ENCODE assay signal across 22 cellular contexts in the genomic region with DNA sequence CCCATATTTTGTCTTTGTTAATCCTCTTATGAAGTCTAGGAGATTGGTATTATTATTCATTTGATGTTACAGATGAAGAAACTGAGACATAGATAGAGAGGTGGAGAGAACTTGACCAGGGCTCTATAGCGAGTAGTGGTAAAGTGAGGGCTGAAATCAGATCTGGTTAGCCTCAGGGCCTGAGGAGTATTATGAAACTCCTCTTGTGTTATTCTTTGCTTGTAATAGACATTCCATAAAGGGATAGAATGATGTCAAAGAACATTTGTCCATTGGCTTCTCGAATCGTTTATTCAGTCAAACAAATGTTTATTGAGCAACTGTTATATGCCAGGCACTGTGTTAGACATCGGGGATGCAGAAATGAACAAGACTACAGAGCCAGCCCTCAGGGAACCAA. TPM values are rescaled to one million over a fixed set of nuclear protein-coding genes. Genes with fewer than 3 reads are reported as not detected.
DNase-seq lines count a peak whose midpoint lies in the region; ATAC-seq, FAIRE-seq and TF ChIP-seq lines count a peak whose summit lies in the region.
"Had no signal": no experiment of that assay in that cellular context is flagged by ENCODE, and none has a peak within 500 bp of the region (broad histone marks: within the 10 kb centered on the region; RNA-seq: fewer than 3 reads in every experiment).

A gene with protein sequence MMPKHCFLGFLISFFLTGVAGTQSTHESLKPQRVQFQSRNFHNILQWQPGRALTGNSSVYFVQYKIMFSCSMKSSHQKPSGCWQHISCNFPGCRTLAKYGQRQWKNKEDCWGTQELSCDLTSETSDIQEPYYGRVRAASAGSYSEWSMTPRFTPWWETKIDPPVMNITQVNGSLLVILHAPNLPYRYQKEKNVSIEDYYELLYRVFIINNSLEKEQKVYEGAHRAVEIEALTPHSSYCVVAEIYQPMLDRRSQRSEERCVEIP (minus strand): TSS at position 144 of the 400 bp plus-strand sequence. CDS start 11,895 bp downstream, outside the sequence.

- no peaks in the 10 kb centered on the region for H4K20me1 ChIP-seq in H1 (replicated peaks in 1 of 2; ENCODE audit: control insufficient read depth in 1 of 2, insufficient read depth in 2 of 2, low read length in 2 of 2)

- H3K4me3 ChIP-seq in HUES48 (ENCODE audit: low read depth, low read length) (0 out of 2 replicates have a peak within 1 kb of the TSS, but pooled peaks have one; percentile 2), H1 (ENCODE audit: extremely low read depth in 1 of 4, insufficient read depth in 2 of 4, low read depth in 3 of 4, low read length in 4 of 4) (no peak within 1 kb of the TSS), trophoblast cell (ENCODE audit: low read depth, low read length) (no peak within 1 kb of the TSS)

- H3K4me1 Mint-ChIP-seq in activated B cell treated with CpG ODN at 0.5 μM for 24 hours = peaks cover 86% of the 10 kb centered on the region

- no peak for TF ChIP-seq CTCF in activated B cell treated with CpG ODN at 0.5 μM for 24 hours (IDR thresholded peaks at IDR 0.05)
- TF ChIP-seq CTCF in H1 (IDR thresholded peaks at IDR 0.05; ENCODE audit: control extremely low read depth in 1 of 3, insufficient read depth in 1 of 3, low read depth in 1 of 3, low read length in 3 of 3) = no peak

- peak within 1 kb of the TSS; percentile 63 for H3K4me3 Mint-ChIP-seq in activated B cell treated with CpG ODN at 0.5 μM for 24 hours
- H3K4me3 Mint-ChIP-seq: CD14-positive monocyte had no signal

- H4K5ac ChIP-seq in H1 (ENCODE audit: insufficient read length, low read depth, low read length) = no peak within 1 kb of the TSS

- no peaks in the 10 kb centered on the region for H3K36me3 Mint-ChIP-seq in activated B cell treated with CpG ODN at 0.5 μM for 24 hours (ENCODE audit: low read depth)

- 96% methylated on average over 4 of the region's 4 CpGs; no CpG with 5 or more reads in 1 of the 2 experiments for WGBS in H1 (ENCODE audit: extremely low coverage in 1 of 2, insufficient coverage in 1 of 2, insufficient read length in 1 of 2, insufficient replicate concordance in 2 of 2, low coverage in 1 of 2, low lambda C conversion rate in 2 of 2, missing lambda C conversion rate in 1 of 2), 2 experiments
- no CpG with 5 or more reads among the region's 4 CpGs for WGBS in trophoblast cell (ENCODE audit: extremely low coverage, insufficient coverage, insufficient read length)

- H3K27me3 Mint-ChIP-seq in activated B cell treated with CpG ODN at 0.5 μM for 24 hours = no peaks in the 10 kb centered on the region

- no peak for TF ChIP-seq EP300 in H1 (IDR thresholded peaks at IDR 0.05; ENCODE audit: borderline replicate concordance in 1 of 2, low read depth in 2 of 2, low read length in 2 of 2)

- DNase-seq in activated B cell treated with CpG ODN at 0.5 μM for 24 hours (no peak), H1 (ENCODE audit: low read depth in 1 of 2, low spot score in 2 of 2) (no peak), trophoblast cell (peak; percentile 66 to 88), AG08395 (ENCODE audit: low spot score) (no peak), NCI-H1105 (lab: John Stamatoyannopoulos, UW) (no peak), left colon (no peak)
- DNase-seq: ACHN, AML-193, DMS79 treated with DMSO at 0.1 percent for 48 hours, NCI-H1417 treated with DMSO at 0.1 percent for 48 hours, NCI-H187 treated with DMSO at 0.1 percent for 48 hours, NCI-H226, NCI-H524, NCI-H82, RPMI8226, SIG-M5 had no signal

- H3K79me2 ChIP-seq in H1 (ENCODE audit: control insufficient read depth in 1 of 2, insufficient read depth in 2 of 2, low read length in 2 of 2) (no peaks in the 10 kb centered on the region), trophoblast cell (ENCODE audit: control insufficient read depth, insufficient read depth, low read length, poor library complexity) (no peaks in the 10 kb centered on the region)

- H3K79me1 ChIP-seq in H1 (ENCODE audit: low read depth, low read length) (no peaks in the 10 kb centered on the region), trophoblast cell (ENCODE audit: low read length) (peaks cover 1% of the 10 kb centered on the region)

- H3K23ac ChIP-seq in H1 (ENCODE audit: insufficient read length) (no peak within 1 kb of the TSS), trophoblast cell (ENCODE audit: low read length) (no peak within 1 kb of the TSS)

- CTCF ChIA-PET in activated B cell treated with CpG ODN at 0.5 μM for 24 hours (lab: Charles Lee) (interaction anchor here (1.0 to 2.4 kb wide), 2 partner anchors 67 to 79 kb away, joined by 3 to 10 read pairs; no protein-coding TSS in a partner anchor), H1 (lab: Charles Lee; ENCODE audit: partially characterized antibody) (no interaction called here)

- no peak within 1 kb of the TSS for H3K4ac ChIP-seq in H1 (replicated peaks; ENCODE audit: insufficient read length, low read depth, low read length)
- H3K4ac ChIP-seq in trophoblast cell (ENCODE audit: low read depth, low read length) = no peak within 1 kb of the TSS

- no peak within 1 kb of the TSS for H4K12ac ChIP-seq in trophoblast cell (ENCODE audit: low read depth, low read length)

- ATAC-seq in activated B cell treated with CpG ODN at 0.5 μM for 24 hours (ENCODE audit: low read depth) (no peak), left colon (no peak)
- ATAC-seq: HCT116, HepG2, SK-N-SH treated with all-trans-retinoic acid at 6 μM for 48 hours had no signal

- H3K4me1 ChIP-seq in HUES48 (ENCODE audit: control insufficient read depth, insufficient read depth, low read length) (peaks cover 14% of the 10 kb centered on the region), H1 (replicated peaks in 1 of 4; ENCODE audit: control insufficient read depth in 3 of 4, insufficient read depth in 4 of 4, low read length in 3 of 4) (peaks cover 0 to 6% (median 3%) of the 10 kb centered on the region in 4 experiments; a peak in 3 of 7 replicates), trophoblast cell (ENCODE audit: control insufficient read depth in 1 of 2, insufficient read depth in 2 of 2, low read length in 2 of 2) (peaks cover 0 to 2% of the 10 kb centered on the region in 2 experiments)

- H2BK12ac ChIP-seq in H1 (ENCODE audit: low read depth, low read length) (no peak within 1 kb of the TSS), trophoblast cell (ENCODE audit: low read length) (no peak within 1 kb of the TSS)

- no peak within 1 kb of the TSS for H2BK15ac ChIP-seq in H1 (ENCODE audit: low read length)

- peaks cover 22% of the 10 kb centered on the region for H3K9me3 ChIP-seq in HUES48 (ENCODE audit: control insufficient read depth, insufficient read depth, low read length)
- peaks cover 10 to 17% of the 10 kb centered on the region in 2 experiments for H3K9me3 ChIP-seq in H1 (ENCODE audit: insufficient read depth in 2 of 2, low read depth in 1 of 2, low read length in 1 of 2)
- H3K9me3 ChIP-seq in trophoblast cell (ENCODE audit: insufficient read depth, low read depth, low read length) = peaks cover 2% of the 10 kb centered on the region

- peak within 1 kb of the TSS; percentile 95 for H3K27ac Mint-ChIP-seq in activated B cell treated with CpG ODN at 0.5 μM for 24 hours

- TF ChIP-seq RAD21 in H1 (IDR thresholded peaks at IDR 0.05 in 1 of 2, conservative IDR thresholded peaks at IDR 0.05 in 1 of 2; ENCODE audit: low read depth in 2 of 2, low read length in 2 of 2) = no peak

- H3K14ac ChIP-seq in H1 (ENCODE audit: insufficient read length) (no peak within 1 kb of the TSS), trophoblast cell (ENCODE audit: low read length) (no peak within 1 kb of the TSS)

- intact Hi-C loops in activated B cell treated with CpG ODN at 0.5 μM for 24 hours (cut with micrococcal nuclease) = loop anchor here (5.0 kb wide), 1 partner anchor 89 kb away; no protein-coding TSS in a partner anchor
- intact Hi-C loops in left colon (cut with DNase I, micrococcal nuclease) = no loop called here

- H4K8ac ChIP-seq in H1 (ENCODE audit: extremely low read depth, insufficient read depth, low read length) = no peak within 1 kb of the TSS; the same call in 1 of the 2 replicates
- no peak within 1 kb of the TSS for H4K8ac ChIP-seq in trophoblast cell (ENCODE audit: low read depth, low read length)

- no peak within 1 kb of the TSS for H3K27ac ChIP-seq in HUES48 (ENCODE audit: low read depth, low read length)
- no peak within 1 kb of the TSS for H3K27ac ChIP-seq in H1 (ENCODE audit: low read depth, low read length)
- H3K27ac ChIP-seq in trophoblast cell (ENCODE audit: low read depth, low read length) = no peak within 1 kb of the TSS
- H3K27ac ChIP-seq: KMS-11 had no signal

- FAIRE-seq in H1 (lab: Jason Lieb, UNC) = no peak
- FAIRE-seq: HepG2 had no signal

- H2BK20ac ChIP-seq in H1 (ENCODE audit: low read length) = no peak within 1 kb of the TSS

- no peak within 1 kb of the TSS for H4K91ac ChIP-seq in H1 (replicated peaks; ENCODE audit: insufficient read length, low read length)
- no peak within 1 kb of the TSS for H4K91ac ChIP-seq in trophoblast cell (ENCODE audit: low read depth, low read length)

- H3K9ac ChIP-seq in HUES48 (ENCODE audit: low read depth, low read length) = no peak within 1 kb of the TSS
- H3K9ac ChIP-seq in H1 (replicated peaks in 1 of 4; ENCODE audit: extremely low read depth in 1 of 4, low read depth in 3 of 4, low read length in 3 of 4) = no peak within 1 kb of the TSS
- H3K9ac ChIP-seq in trophoblast cell (ENCODE audit: low read length) = no peak within 1 kb of the TSS
- H3K9ac ChIP-seq: KMS-11 had no signal

- no peaks in the 10 kb centered on the region for H3K23me2 ChIP-seq in H1 (ENCODE audit: low read depth, low read length)

- no peak for TF ChIP-seq POLR2A in H1 (IDR thresholded peaks at IDR 0.05; ENCODE audit: control extremely low read depth in 1 of 2, low read depth in 2 of 2, low read length in 2 of 2)

- no peaks in the 10 kb centered on the region for H3K27me3 ChIP-seq in HUES48 (ENCODE audit: control insufficient read depth, insufficient read depth, low read length)
- no peaks in the 10 kb centered on the region for H3K27me3 ChIP-seq in H1 (replicated peaks in 1 of 4; ENCODE audit: control insufficient read depth in 3 of 4, extremely low read depth in 1 of 4, insufficient read depth in 3 of 4, low read length in 3 of 4)
- H3K27me3 ChIP-seq in trophoblast cell (ENCODE audit: insufficient read depth, low read length) = no peaks in the 10 kb centered on the region

- H3K56ac ChIP-seq in H1 (replicated peaks; ENCODE audit: insufficient read length, low read depth, low read length) = no peak within 1 kb of the TSS

- H3K4me2 ChIP-seq in H1 (ENCODE audit: insufficient read depth in 1 of 2, low read depth in 2 of 2, low read length in 2 of 2) (no peak within 1 kb of the TSS), trophoblast cell (ENCODE audit: low read length) (no peak within 1 kb of the TSS)
- H3K4me2 ChIP-seq: KMS-11 had no signal

- POLR2A ChIA-PET in activated B cell treated with CpG ODN at 0.5 μM for 24 hours (lab: Charles Lee) = no interaction called here
- POLR2A ChIA-PET in H1 (lab: Charles Lee; ENCODE audit: partially characterized antibody) = no interaction called here

- H3K36me3 ChIP-seq in HUES48 (ENCODE audit: control insufficient read depth, insufficient read depth, low read length) = no peaks in the 10 kb centered on the region
- no peaks in the 10 kb centered on the region; a peak in 1 of 8 replicates for H3K36me3 ChIP-seq in H1 (ENCODE audit: control insufficient read depth in 2 of 4, insufficient read depth in 4 of 4, low read length in 3 of 4)
- no peaks in the 10 kb centered on the region for H3K36me3 ChIP-seq in trophoblast cell (ENCODE audit: control insufficient read depth in 1 of 2, insufficient read depth in 2 of 2, low read length in 2 of 2)

- H2AFZ ChIP-seq in H1 (ENCODE audit: low read length) (0 out of 2 replicates have a peak within 1 kb of the TSS, but pooled peaks have one; percentile 11), trophoblast cell (ENCODE audit: insufficient read depth, low read length, poor library complexity) (no peak within 1 kb of the TSS)

- H2BK120ac ChIP-seq in H1 (replicated peaks; ENCODE audit: low read depth, low read length) (no peak within 1 kb of the TSS), trophoblast cell (ENCODE audit: insufficient read depth, low read length, poor library complexity) (no peak within 1 kb of the TSS)

- H3K18ac ChIP-seq in H1 (ENCODE audit: extremely low read depth, low read length) (no peak within 1 kb of the TSS), trophoblast cell (ENCODE audit: low read length) (no peak within 1 kb of the TSS)

- H2AK5ac ChIP-seq in H1 (ENCODE audit: low read depth, low read length) (no peak within 1 kb of the TSS), trophoblast cell (ENCODE audit: low read length) (no peak within 1 kb of the TSS)

- H2BK5ac ChIP-seq in H1 (ENCODE audit: low read depth, low read length) (no peak within 1 kb of the TSS), trophoblast cell (ENCODE audit: low read depth, low read length, poor library complexity) (no peak within 1 kb of the TSS)

- no peaks in the 10 kb centered on the region for H3K9me3 Mint-ChIP-seq in activated B cell treated with CpG ODN at 0.5 μM for 24 hours

RNA-seq across cellular contexts. Expression of the gene that starts here (rescaled TPM):
- not detected in 2 replicates for total RNA-seq in activated B cell treated with CpG ODN at 0.5 μM for 24 hours
- total RNA-seq in H1 (2021; fragmentation: NEBNext Ultra II Directional; extraction: Animal tissue kit (Norgen Biotek cat#: 25700)) = not detected in 2 replicates
- polyA plus RNA-seq in H1 (2011; rRNA removed) = not detected in 2 replicates
- not detected for polyA plus RNA-seq in H1 (2011; cell fraction: cytosol; rRNA removed)
- polyA plus RNA-seq in H1 (2011; cell fraction: nucleus; rRNA removed) = not detected
- not detected in 4 replicates for polyA plus RNA-seq in H1 (2012, experiment 1 of 2)
- not detected for polyA plus RNA-seq in H1 (2012, experiment 2 of 2)
- polyA plus RNA-seq in H1 (2013, experiment 1 of 2) = 0.02 TPM
- not detected for polyA plus RNA-seq in H1 (2013, experiment 2 of 2)
- not detected in 2 replicates for polyA minus RNA-seq in H1 (2011; rRNA and poly(A)+ RNA removed)
- polyA minus RNA-seq in H1 (2011; cell fraction: cytosol; rRNA and poly(A)+ RNA removed) = not detected
- polyA minus RNA-seq in H1 (2011; cell fraction: nucleus; rRNA and poly(A)+ RNA removed) = not detected
- not detected in 2 replicates for polyA plus RNA-seq in trophoblast cell (2013)
- total RNA-seq in left colon = not detected
- total RNA-seq: HepG2 had no signal
- polyA plus RNA-seq: CD14-positive monocyte, HepG2 had no signal

Comparison
In these comparisons a context has a peak if more than half of its experiments do, and no peak if none do; other contexts are left out.
1. DNase-seq: peak in trophoblast cell (2 of 2); none in activated B cell treated with CpG ODN at 0.5 μM for 24 hours (single experiment), H1 (0 of 2), AG08395 (single experiment), NCI-H1105 (single experiment) and left colon (0 of 2).